In genomic region chr2:191869178-191869577, GRCh38 we compare ENCODE assay signal across 8 cellular contexts. TPM values are rescaled to one million over a fixed set of nuclear protein-coding genes. Genes with fewer than 3 reads are reported as not detected.
DNase-seq lines count a peak whose midpoint lies in the region; ATAC-seq, FAIRE-seq and TF ChIP-seq lines count a peak whose summit lies in the region.

No MANE protein-coding gene starts in this region.

- ATAC-seq in CD8-positive, alpha-beta T cell: no peak

- H3K9me2 ChIP-seq in GM23248 (ENCODE audit: insufficient read depth) (no peaks in the 10 kb centered on the region), OCI-LY1 (ENCODE audit: low read depth, low read length) (no peaks in the 10 kb centered on the region)

- H3K27ac Mint-ChIP-seq in CD8-positive, alpha-beta T cell: no peak overlapping the region

- no peak overlapping the region for H3K4me3 Mint-ChIP-seq in CD8-positive, alpha-beta T cell

- no peak overlapping the region for H3K27ac ChIP-seq in C4-2B
- no peak overlapping the region for H3K27ac ChIP-seq in GM23248
- no peak overlapping the region for H3K27ac ChIP-seq in OCI-LY1 (ENCODE audit: low read depth, low read length, poor library complexity, severe bottlenecking)
- no peak overlapping the region for H3K27ac ChIP-seq in kidney (ENCODE audit: low read depth in 2 of 2, low read length in 2 of 2)
- H3K27ac ChIP-seq in CD8-positive, alpha-beta T cell (ENCODE audit: low read depth, low read length): no peak overlapping the region
- H3K27ac ChIP-seq in effector memory CD4-positive, alpha-beta T cell (ENCODE audit: insufficient read depth, low read length, poor library complexity, severe bottlenecking): no peak overlapping the region

- H3K4me3 ChIP-seq in GM23248 (no peak overlapping the region), OCI-LY1 (ENCODE audit: low read depth, low read length, poor library complexity, severe bottlenecking) (no peak overlapping the region), kidney (ENCODE audit: low read length in 2 of 2) (no peak overlapping the region)
- H3K4me3 ChIP-seq in CD8-positive, alpha-beta T cell (ENCODE audit: low read depth, low read length): no peak overlapping the region
- H3K4me3 ChIP-seq in effector memory CD4-positive, alpha-beta T cell (ENCODE audit: insufficient read depth, low read depth, low read length, poor library complexity, severe bottlenecking): no peak overlapping the region

- no peak overlapping the region for H2AFZ ChIP-seq in GM23248
- no peak overlapping the region for H2AFZ ChIP-seq in OCI-LY1 (ENCODE audit: low read length)

- H3F3A ChIP-seq in GM23248 (ENCODE audit: insufficient read depth) (peaks cover 28% of the 10 kb centered on the region), OCI-LY1 (ENCODE audit: insufficient read depth, low read length) (no peaks in the 10 kb centered on the region)

- no peaks in the 10 kb centered on the region for H3K4me1 Mint-ChIP-seq in CD8-positive, alpha-beta T cell (ENCODE audit: low read depth)

- CTCF ChIA-PET in CD8-positive, alpha-beta T cell (lab: Charles Lee): interaction anchor here (1.3 kb wide), 1 partner anchor 22 kb away, joined by 3 read pairs; the partner anchor contains the start of gene CAVIN2

- in situ Hi-C loops in GM23248 (cut with MboI): no loop called here

- H3K79me2 ChIP-seq in GM23248 (ENCODE audit: insufficient read depth) (no peaks in the 10 kb centered on the region), OCI-LY1 (ENCODE audit: insufficient read depth, low read length) (no peaks in the 10 kb centered on the region)

- H3K36me3 Mint-ChIP-seq in CD8-positive, alpha-beta T cell: no peaks in the 10 kb centered on the region

- POLR2A ChIA-PET in CD8-positive, alpha-beta T cell (lab: Charles Lee): no interaction called here

- no peaks in the 10 kb centered on the region for H3K9me3 ChIP-seq in GM23248 (ENCODE audit: low read depth)
- no peaks in the 10 kb centered on the region for H3K9me3 ChIP-seq in OCI-LY1 (ENCODE audit: low read length)
- no peaks in the 10 kb centered on the region for H3K9me3 ChIP-seq in kidney (ENCODE audit: control insufficient read depth in 1 of 2, low read length in 2 of 2)
- H3K9me3 ChIP-seq in CD8-positive, alpha-beta T cell (ENCODE audit: low read length): no peaks in the 10 kb centered on the region
- no peaks in the 10 kb centered on the region for H3K9me3 ChIP-seq in effector memory CD4-positive, alpha-beta T cell (ENCODE audit: control insufficient read depth, low read length)

- H3K36me3 ChIP-seq in GM23248 (ENCODE audit: low read depth) (no peaks in the 10 kb centered on the region), OCI-LY1 (ENCODE audit: insufficient read depth, low read length) (no peaks in the 10 kb centered on the region), kidney (ENCODE audit: control insufficient read depth in 1 of 2, insufficient read depth in 2 of 2, low read length in 2 of 2) (no peaks in the 10 kb centered on the region)
- no peaks in the 10 kb centered on the region for H3K36me3 ChIP-seq in CD8-positive, alpha-beta T cell (ENCODE audit: insufficient read depth, low read length)
- no peaks in the 10 kb centered on the region for H3K36me3 ChIP-seq in effector memory CD4-positive, alpha-beta T cell (ENCODE audit: control insufficient read depth, insufficient read depth, low read length)

- H4K20me1 ChIP-seq in GM23248 (ENCODE audit: insufficient read depth) (no peaks in the 10 kb centered on the region), OCI-LY1 (ENCODE audit: insufficient read depth, low read length) (no peaks in the 10 kb centered on the region)

- WGBS in GM23248 (ENCODE audit: low coverage in 1 of 2, low lambda C conversion rate in 2 of 2, missing lambda C conversion rate in 2 of 2), 2 experiments: 71 to 72% methylated on average over 6 of the region's 6 CpGs

- no peaks in the 10 kb centered on the region for H3K9me3 Mint-ChIP-seq in CD8-positive, alpha-beta T cell

- TF ChIP-seq CTCF in C4-2B (conservative IDR thresholded peaks at IDR 0.05): 0 out of 2 replicates have a peak, but pooled peaks have one; percentile 7
- peak; percentile 42; the same call in 1 of the 2 replicates for TF ChIP-seq CTCF in OCI-LY1 (IDR thresholded peaks at IDR 0.05; ENCODE audit: low read length)
- TF ChIP-seq CTCF in kidney (IDR thresholded peaks at IDR 0.05; ENCODE audit: borderline replicate concordance, extremely low read depth, insufficient read depth): no peak
- TF ChIP-seq CTCF in CD8-positive, alpha-beta T cell (IDR thresholded peaks at IDR 0.05): no peak

- intact Hi-C loops in kidney (cut with DNase I): no loop called here
- intact Hi-C loops in CD8-positive, alpha-beta T cell (cut with DNase I, micrococcal nuclease): no loop called here

- no peak for FAIRE-seq in kidney (lab: Jason Lieb, UNC)

- H3K27me3 Mint-ChIP-seq in CD8-positive, alpha-beta T cell (ENCODE audit: low read depth): peaks cover 10% of the 10 kb centered on the region

- H3K4me2 ChIP-seq in GM23248 (ENCODE audit: unreplicated experiment) (no peak overlapping the region), OCI-LY1 (ENCODE audit: low read length) (no peak overlapping the region)

- H3K27me3 ChIP-seq in GM23248 (replicated peaks; ENCODE audit: insufficient read depth) (no peaks in the 10 kb centered on the region), OCI-LY1 (ENCODE audit: insufficient read depth, low read length) (no peaks in the 10 kb centered on the region)
- H3K27me3 ChIP-seq in CD8-positive, alpha-beta T cell (ENCODE audit: insufficient read depth, low read length): no peaks in the 10 kb centered on the region
- no peaks in the 10 kb centered on the region for H3K27me3 ChIP-seq in effector memory CD4-positive, alpha-beta T cell (replicated peaks; ENCODE audit: control insufficient read depth, insufficient read depth, low read length, poor library complexity, severe bottlenecking)

- no peak overlapping the region for H3K9ac ChIP-seq in GM23248
- H3K9ac ChIP-seq in OCI-LY1 (ENCODE audit: low read length): no peak overlapping the region
- H3K9ac ChIP-seq in kidney (ENCODE audit: low read length in 2 of 2): no peak overlapping the region

- DNase-seq in GM23248: peak; percentile 27
- peak; percentile 68 for DNase-seq in iPS DF 19.7 (ENCODE audit: low read depth, low spot score)
- no peak for DNase-seq in effector CD8-positive, alpha-beta T cell (lab: John Stamatoyannopoulos, UW)
- no peak for DNase-seq in kidney
- DNase-seq in CD8-positive, alpha-beta T cell: no peak
- DNase-seq in effector memory CD4-positive, alpha-beta T cell: no peak

- H3K4me1 ChIP-seq in GM23248 (ENCODE audit: insufficient read depth) (peaks cover 33% of the 10 kb centered on the region), OCI-LY1 (ENCODE audit: insufficient read depth, low read length, severe bottlenecking) (no peaks in the 10 kb centered on the region), kidney (ENCODE audit: control insufficient read depth in 1 of 2, insufficient read depth in 1 of 2, low read depth in 1 of 2, low read length in 2 of 2) (peaks cover 12 to 22% of the 10 kb centered on the region in 2 donors)
- no peaks in the 10 kb centered on the region for H3K4me1 ChIP-seq in CD8-positive, alpha-beta T cell (ENCODE audit: insufficient read depth, low read length)
- no peaks in the 10 kb centered on the region for H3K4me1 ChIP-seq in effector memory CD4-positive, alpha-beta T cell (ENCODE audit: control insufficient read depth, insufficient read depth, low read length, poor library complexity, severe bottlenecking)

RNA-seq across cellular contexts. Expression of gene CAVIN2, which starts 22.3 kb away (rescaled TPM):
- total RNA-seq in GM23248 (2014; rRNA removed; shearing (Covaris generic)): 2.8 and 3.1 TPM in 2 replicates
- polyA plus RNA-seq in GM23248 (2016; fragmentation: Nextera tagmentation; extraction: Ambion mirVana) (5.2 and 6.1 TPM in 2 replicates), kidney (ENCODE audit: insufficient read depth, low read depth, low replicate concordance) (17.9 TPM)
- 55.0 TPM for total RNA-seq in kidney
- not detected for total RNA-seq in CD8-positive, alpha-beta T cell

Comparison
In these comparisons a context has a peak if more than half of its experiments do, and no peak if none do; other contexts are left out.
1. CTCF ChIP-seq: peak in C4-2B (single experiment) and OCI-LY1 (single experiment); none in kidney (single experiment) and CD8-positive, alpha-beta T cell (single experiment).
2. DNase-seq: peak in GM23248 (single experiment) and iPS DF 19.7 (single experiment); none in effector CD8-positive, alpha-beta T cell (single experiment), kidney (single experiment), CD8-positive, alpha-beta T cell (0 of 7) and effector memory CD4-positive, alpha-beta T cell (0 of 3).
3. RNA of gene CAVIN2, which starts 22.3 kb away (total RNA-seq): 55.0 TPM in kidney (single experiment); 2.8 to 3.1 TPM in GM23248 and not detected in CD8-positive, alpha-beta T cell; every median in the first group is over 10 times any median in the second.